ENCODE assay signal across 15 cellular contexts in genomic region chr3:16357191-16357590, GRCh38.
A peak's percentile ranks its signal among the peaks of the same experiment; 100 is the strongest.
DNase-seq lines count a peak whose midpoint lies in the region; ATAC-seq, FAIRE-seq and TF ChIP-seq lines count a peak whose summit lies in the region.
"Had no signal": no experiment of that assay in that cellular context is flagged by ENCODE, and none has a peak within 500 bp of the region (broad histone marks: within the 10 kb centered on the region; RNA-seq: fewer than 3 reads in every experiment).

No MANE protein-coding gene starts in this region.

- TF ChIP-seq POLR2A in esophagus muscularis mucosa (IDR thresholded peaks at IDR 0.05; ENCODE audit: low read depth) (no peak), body of pancreas (IDR thresholded peaks at IDR 0.05) (no peak)

- H3K27ac ChIP-seq in esophagus muscularis mucosa (replicated peaks in 1 of 4) (peak overlapping the region; percentile 68 to 76 (median 74)), body of pancreas (no peak overlapping the region), small intestine (ENCODE audit: low read depth in 1 of 2, low read length in 1 of 2) (no peak overlapping the region)
- H3K27ac ChIP-seq: thyroid gland had no signal

- H3K36me3 ChIP-seq in esophagus muscularis mucosa (peaks cover 0 to 27% (median 19%) of the 10 kb centered on the region in 4 donors), body of pancreas (replicated peaks in 1 of 2; ENCODE audit: insufficient read depth in 1 of 2, low read depth in 2 of 2) (no peaks in the 10 kb centered on the region), small intestine (ENCODE audit: control insufficient read depth in 2 of 2, insufficient read depth in 2 of 2, low read length in 2 of 2) (no peaks in the 10 kb centered on the region)

- peaks cover 22 to 68% (median 44%) of the 10 kb centered on the region in 4 donors for H3K4me1 ChIP-seq in esophagus muscularis mucosa
- H3K4me1 ChIP-seq in body of pancreas = no peaks in the 10 kb centered on the region
- no peaks in the 10 kb centered on the region for H3K4me1 ChIP-seq in small intestine (ENCODE audit: control insufficient read depth in 2 of 2, insufficient read depth in 1 of 2, low read depth in 1 of 2, low read length in 1 of 2)

- H3K4me1 Mint-ChIP-seq in IgD-negative memory B cell = peaks cover 4 to 8% (median 6%) of the 10 kb centered on the region in 3 donors
- H3K4me1 Mint-ChIP-seq in activated T-helper 1 cell treated with anti-CD3 and anti-CD28 coated beads, Interleukin-12 subunit alpha, Interleukin-12 subunit beta, Interleukin-2, Interleukin-4 antibody, amounts not matched to agents 30 ng/mL and 10 ng/mL and 1 ng/mL, durations not matched to agents 14 hours and 24 hours and 36 hours (ENCODE audit: low read depth) = peaks cover 34% of the 10 kb centered on the region

- intact Hi-C loops in activated T-helper 1 cell treated with anti-CD3 and anti-CD28 coated beads, Interleukin-12 subunit alpha, Interleukin-12 subunit beta, Interleukin-2, Interleukin-4 antibody, amounts not matched to agents 30 ng/mL and 10 ng/mL and 1 ng/mL, durations not matched to agents 14 hours and 24 hours and 36 hours (cut with micrococcal nuclease) = no loop called here
- intact Hi-C loops in esophagus muscularis mucosa (cut with DNase I) (no loop called here), body of pancreas (cut with DNase I) (no loop called here)

- H3K9me3 ChIP-seq in esophagus muscularis mucosa (no peaks in the 10 kb centered on the region), body of pancreas (no peaks in the 10 kb centered on the region), small intestine (ENCODE audit: control insufficient read depth, low read depth) (no peaks in the 10 kb centered on the region)
- H3K9me3 ChIP-seq: thyroid gland had no signal

- H3K27ac Mint-ChIP-seq in IgD-negative memory B cell = peak overlapping the region in 2 of 3 donors; percentile 39 to 77
- H3K27ac Mint-ChIP-seq in activated T-helper 1 cell treated with anti-CD3 and anti-CD28 coated beads, Interleukin-12 subunit alpha, Interleukin-12 subunit beta, Interleukin-2, Interleukin-4 antibody, amounts not matched to agents 30 ng/mL and 10 ng/mL and 1 ng/mL, durations not matched to agents 14 hours and 24 hours and 36 hours = peak overlapping the region; percentile 61
- H3K27ac Mint-ChIP-seq: activated CD4-positive, alpha-beta memory T cell treated with anti-CD3 and anti-CD28 coated beads, Interleukin-2, amount 10 ng/mL, durations not matched to agents 7 days and 5 days had no signal

- ATAC-seq in body of pancreas = no peak
- ATAC-seq: HepG2, PC-3 had no signal

- no peak for FAIRE-seq in small intestine (lab: Jason Lieb, UNC)
- FAIRE-seq: HepG2 had no signal

- H3K27me3 ChIP-seq in esophagus muscularis mucosa (no peaks in the 10 kb centered on the region), body of pancreas (no peaks in the 10 kb centered on the region), small intestine (ENCODE audit: control insufficient read depth in 2 of 2, insufficient read depth in 2 of 2, low read length in 2 of 2) (no peaks in the 10 kb centered on the region)
- H3K27me3 ChIP-seq: thyroid gland had no signal

- no peaks in the 10 kb centered on the region for H3K9me3 Mint-ChIP-seq in IgD-negative memory B cell
- no peaks in the 10 kb centered on the region for H3K9me3 Mint-ChIP-seq in activated T-helper 1 cell treated with anti-CD3 and anti-CD28 coated beads, Interleukin-12 subunit alpha, Interleukin-12 subunit beta, Interleukin-2, Interleukin-4 antibody, amounts not matched to agents 30 ng/mL and 10 ng/mL and 1 ng/mL, durations not matched to agents 14 hours and 24 hours and 36 hours
- H3K9me3 Mint-ChIP-seq: activated CD4-positive, alpha-beta memory T cell treated with anti-CD3 and anti-CD28 coated beads, Interleukin-2, amount 10 ng/mL, durations not matched to agents 7 days and 5 days had no signal

- peaks cover 4% of the 10 kb centered on the region for H3K36me3 Mint-ChIP-seq in IgD-negative memory B cell
- peaks cover 47% of the 10 kb centered on the region for H3K36me3 Mint-ChIP-seq in activated T-helper 1 cell treated with anti-CD3 and anti-CD28 coated beads, Interleukin-12 subunit alpha, Interleukin-12 subunit beta, Interleukin-2, Interleukin-4 antibody, amounts not matched to agents 30 ng/mL and 10 ng/mL and 1 ng/mL, durations not matched to agents 14 hours and 24 hours and 36 hours (ENCODE audit: low read depth)

- no peak overlapping the region for H3K4me3 Mint-ChIP-seq in IgD-negative memory B cell
- no peak overlapping the region for H3K4me3 Mint-ChIP-seq in activated T-helper 1 cell treated with anti-CD3 and anti-CD28 coated beads, Interleukin-12 subunit alpha, Interleukin-12 subunit beta, Interleukin-2, Interleukin-4 antibody, amounts not matched to agents 30 ng/mL and 10 ng/mL and 1 ng/mL, durations not matched to agents 14 hours and 24 hours and 36 hours
- H3K4me3 Mint-ChIP-seq: activated CD4-positive, alpha-beta memory T cell treated with anti-CD3 and anti-CD28 coated beads, Interleukin-2, amount 10 ng/mL, durations not matched to agents 7 days and 5 days had no signal

- 72% methylated on average over 2 of the region's 2 CpGs for WGBS in esophagus muscularis mucosa
- 59 to 73% methylated on average over 2 of the region's 2 CpGs for WGBS in body of pancreas, 2 donors
- 62 to 74% (median 70%) methylated on average over 2 of the region's 2 CpGs for WGBS in small intestine, 3 donors

- no peaks in the 10 kb centered on the region for H3K27me3 Mint-ChIP-seq in IgD-negative memory B cell
- H3K27me3 Mint-ChIP-seq in activated T-helper 1 cell treated with anti-CD3 and anti-CD28 coated beads, Interleukin-12 subunit alpha, Interleukin-12 subunit beta, Interleukin-2, Interleukin-4 antibody, amounts not matched to agents 30 ng/mL and 10 ng/mL and 1 ng/mL, durations not matched to agents 14 hours and 24 hours and 36 hours (ENCODE audit: insufficient read depth) = no peaks in the 10 kb centered on the region
- H3K27me3 Mint-ChIP-seq: activated CD4-positive, alpha-beta memory T cell treated with anti-CD3 and anti-CD28 coated beads, Interleukin-2, amount 10 ng/mL, durations not matched to agents 7 days and 5 days had no signal

- TF ChIP-seq EP300 in esophagus muscularis mucosa (IDR thresholded peaks at IDR 0.05) = no peak

- TF ChIP-seq CTCF in esophagus muscularis mucosa (IDR thresholded peaks at IDR 0.05) (peak in 1 of 3 experiments; percentile 4), body of pancreas (IDR thresholded peaks at IDR 0.05) (no peak)

- DNase-seq in activated T-helper 1 cell treated with anti-CD3 and anti-CD28 coated beads, Interleukin-12 subunit alpha, Interleukin-12 subunit beta, Interleukin-2, Interleukin-4 antibody, amounts not matched to agents 30 ng/mL and 10 ng/mL and 1 ng/mL, durations not matched to agents 14 hours and 24 hours and 36 hours (ENCODE audit: low spot score) = no peak
- DNase-seq in esophagus muscularis mucosa (ENCODE audit: extremely low spot score) (no peak), body of pancreas (no peak), small intestine (no peak), ureter (ENCODE audit: low spot score) (no peak)
- DNase-seq in stimulated activated CD8-positive, alpha-beta memory T cell treated with anti-CD3 and anti-CD28 coated beads, Interleukin-4, amount 100 ng/mL, for 48 hours = peak; percentile 12
- DNase-seq: activated CD4-positive, alpha-beta memory T cell treated with anti-CD3 and anti-CD28 coated beads, Interleukin-2, amount 10 ng/mL, durations not matched to agents 7 days and 5 days; kidney glomerular epithelial cell; NCI-H1092; NCI-H2107; PC-3; stimulated activated CD4-positive, alpha-beta T cell treated with anti-CD3 and anti-CD28 coated beads, Interleukin-2, amount 100 ng/mL, for 24 hours; thyroid gland had no signal

- H3K4me3 ChIP-seq in esophagus muscularis mucosa (no peak overlapping the region), body of pancreas (no peak overlapping the region), small intestine (ENCODE audit: low read depth in 1 of 2, low read length in 2 of 2) (no peak overlapping the region)
- H3K4me3 ChIP-seq: thyroid gland had no signal

Comparison
In these comparisons a context has a peak if more than half of its experiments do, and no peak if none do; other contexts are left out.
1. H3K27ac ChIP-seq: peak in esophagus muscularis mucosa (4 of 4); none in body of pancreas (0 of 4) and small intestine (0 of 2).